ENCODE assay signal across 1 cellular context in genomic region chr1:204081791-204082513, GRCh38.
TF ChIP-seq lines count a peak whose summit lies in the region.

No MANE protein-coding gene starts in this region.

TF ChIP-seq in GM23338, 12 proteins besides CTCF, POLR2A, EP300 and RAD21 (continued from another document):
- TF ChIP-seq ZNF462 (CRISPR knock-in tag; IDR thresholded peaks at IDR 0.05) (no peak), ZNF114 (CRISPR knock-in tag; IDR thresholded peaks at IDR 0.05) (no peak)
TF ChIP-seq in GM23338: peak in this region for 0.
